Comparison of ENCODE assay signal across 1 cellular context in genomic region chr1:154324669-154325582, GRCh38.
A peak's percentile ranks its signal among the peaks of the same experiment; 100 is the strongest.
TF ChIP-seq lines count a peak whose summit lies in the region.

Gene ATP8B2, plus strand, starts transcription at chr1:154325525. Its CDS starts 2,617 bp downstream, at chr1:154328142.

TF ChIP-seq in HepG2, 621 proteins besides CTCF, POLR2A, EP300 and RAD21 (continued from another document):
- TF ChIP-seq FOXO1 (CRISPR knock-in tag; IDR thresholded peaks at IDR 0.05) (0 out of 2 replicates have a peak, but pooled peaks have one; percentile 34), ZNF770 (CRISPR knock-in tag; IDR thresholded peaks at IDR 0.05) (no peak), HOXA3 (CRISPR knock-in tag; IDR thresholded peaks at IDR 0.05) (peak; percentile 24; the same call in 1 of the 2 replicates), SIN3A (IDR thresholded peaks at IDR 0.05; ENCODE audit: borderline replicate concordance, low read depth, low read length) (0 out of 2 replicates have a peak, but pooled peaks have one; percentile 36), ZNF484 (CRISPR knock-in tag; IDR thresholded peaks at IDR 0.05; ENCODE audit: borderline replicate concordance, low read depth) (no peak), ZNF777 (CRISPR knock-in tag; IDR thresholded peaks at IDR 0.05) (peak; percentile 51; the same call in 1 of the 2 replicates), PRDM15 (CRISPR knock-in tag; IDR thresholded peaks at IDR 0.05) (no peak), KMT2A (CRISPR knock-in tag; IDR thresholded peaks at IDR 0.05) (no peak), IKZF1 (IDR thresholded peaks at IDR 0.05) (no peak), ZNF556 (CRISPR knock-in tag; IDR thresholded peaks at IDR 0.05; ENCODE audit: borderline replicate concordance) (no peak; the same call in 1 of the 2 replicates), CREB3 (CRISPR knock-in tag; IDR thresholded peaks at IDR 0.05) (no peak), CEBPB (IDR thresholded peaks at IDR 0.05; ENCODE audit: borderline replicate concordance, low read depth, low read length) (no peak), ZNF530 (CRISPR knock-in tag; IDR thresholded peaks at IDR 0.05; ENCODE audit: low read depth) (no peak), HNRNPH1 (optimal IDR thresholded peaks at IDR 0.05; ENCODE audit: low read depth, low read length) (no peak), ZSCAN21 (CRISPR knock-in tag; IDR thresholded peaks at IDR 0.05; ENCODE audit: borderline replicate concordance) (no peak), ZBTB1 (CRISPR knock-in tag; IDR thresholded peaks at IDR 0.05; ENCODE audit: borderline replicate concordance) (no peak), ZNF503 (CRISPR knock-in tag; IDR thresholded peaks at IDR 0.05) (no peak), DNMT1 (CRISPR knock-in tag; IDR thresholded peaks at IDR 0.05) (no peak), THRA (CRISPR knock-in tag; IDR thresholded peaks at IDR 0.05; ENCODE audit: borderline replicate concordance) (no peak), HOMEZ (CRISPR knock-in tag; IDR thresholded peaks at IDR 0.05; ENCODE audit: low read depth) (0 out of 2 replicates have a peak, but pooled peaks have one; percentile 33), ZNF546 (CRISPR knock-in tag; conservative IDR thresholded peaks at IDR 0.05) (no peak), NFE2L1 (CRISPR knock-in tag; IDR thresholded peaks at IDR 0.05; ENCODE audit: borderline replicate concordance) (no peak)
- TF ChIP-seq, protein P1, sequence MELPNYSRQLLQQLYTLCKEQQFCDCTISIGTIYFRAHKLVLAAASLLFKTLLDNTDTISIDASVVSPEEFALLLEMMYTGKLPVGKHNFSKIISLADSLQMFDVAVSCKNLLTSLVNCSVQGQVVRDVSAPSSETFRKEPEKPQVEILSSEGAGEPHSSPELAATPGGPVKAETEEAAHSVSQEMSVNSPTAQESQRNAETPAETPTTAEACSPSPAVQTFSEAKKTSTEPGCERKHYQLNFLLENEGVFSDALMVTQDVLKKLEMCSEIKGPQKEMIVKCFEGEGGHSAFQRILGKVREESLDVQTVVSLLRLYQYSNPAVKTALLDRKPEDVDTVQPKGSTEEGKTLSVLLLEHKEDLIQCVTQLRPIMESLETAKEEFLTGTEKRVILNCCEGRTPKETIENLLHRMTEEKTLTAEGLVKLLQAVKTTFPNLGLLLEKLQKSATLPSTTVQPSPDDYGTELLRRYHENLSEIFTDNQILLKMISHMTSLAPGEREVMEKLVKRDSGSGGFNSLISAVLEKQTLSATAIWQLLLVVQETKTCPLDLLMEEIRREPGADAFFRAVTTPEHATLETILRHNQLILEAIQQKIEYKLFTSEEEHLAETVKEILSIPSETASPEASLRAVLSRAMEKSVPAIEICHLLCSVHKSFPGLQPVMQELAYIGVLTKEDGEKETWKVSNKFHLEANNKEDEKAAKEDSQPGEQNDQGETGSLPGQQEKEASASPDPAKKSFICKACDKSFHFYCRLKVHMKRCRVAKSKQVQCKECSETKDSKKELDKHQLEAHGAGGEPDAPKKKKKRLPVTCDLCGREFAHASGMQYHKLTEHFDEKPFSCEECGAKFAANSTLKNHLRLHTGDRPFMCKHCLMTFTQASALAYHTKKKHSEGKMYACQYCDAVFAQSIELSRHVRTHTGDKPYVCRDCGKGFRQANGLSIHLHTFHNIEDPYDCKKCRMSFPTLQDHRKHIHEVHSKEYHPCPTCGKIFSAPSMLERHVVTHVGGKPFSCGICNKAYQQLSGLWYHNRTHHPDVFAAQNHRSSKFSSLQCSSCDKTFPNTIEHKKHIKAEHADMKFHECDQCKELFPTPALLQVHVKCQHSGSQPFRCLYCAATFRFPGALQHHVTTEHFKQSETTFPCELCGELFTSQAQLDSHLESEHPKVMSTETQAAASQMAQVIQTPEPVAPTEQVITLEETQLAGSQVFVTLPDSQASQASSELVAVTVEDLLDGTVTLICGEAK (IDR thresholded peaks at IDR 0.05) = no peak
- TF ChIP-seq, protein P1 (CRISPR knock-in tag; IDR thresholded peaks at IDR 0.05) = no peak
- TF ChIP-seq, protein P2, sequence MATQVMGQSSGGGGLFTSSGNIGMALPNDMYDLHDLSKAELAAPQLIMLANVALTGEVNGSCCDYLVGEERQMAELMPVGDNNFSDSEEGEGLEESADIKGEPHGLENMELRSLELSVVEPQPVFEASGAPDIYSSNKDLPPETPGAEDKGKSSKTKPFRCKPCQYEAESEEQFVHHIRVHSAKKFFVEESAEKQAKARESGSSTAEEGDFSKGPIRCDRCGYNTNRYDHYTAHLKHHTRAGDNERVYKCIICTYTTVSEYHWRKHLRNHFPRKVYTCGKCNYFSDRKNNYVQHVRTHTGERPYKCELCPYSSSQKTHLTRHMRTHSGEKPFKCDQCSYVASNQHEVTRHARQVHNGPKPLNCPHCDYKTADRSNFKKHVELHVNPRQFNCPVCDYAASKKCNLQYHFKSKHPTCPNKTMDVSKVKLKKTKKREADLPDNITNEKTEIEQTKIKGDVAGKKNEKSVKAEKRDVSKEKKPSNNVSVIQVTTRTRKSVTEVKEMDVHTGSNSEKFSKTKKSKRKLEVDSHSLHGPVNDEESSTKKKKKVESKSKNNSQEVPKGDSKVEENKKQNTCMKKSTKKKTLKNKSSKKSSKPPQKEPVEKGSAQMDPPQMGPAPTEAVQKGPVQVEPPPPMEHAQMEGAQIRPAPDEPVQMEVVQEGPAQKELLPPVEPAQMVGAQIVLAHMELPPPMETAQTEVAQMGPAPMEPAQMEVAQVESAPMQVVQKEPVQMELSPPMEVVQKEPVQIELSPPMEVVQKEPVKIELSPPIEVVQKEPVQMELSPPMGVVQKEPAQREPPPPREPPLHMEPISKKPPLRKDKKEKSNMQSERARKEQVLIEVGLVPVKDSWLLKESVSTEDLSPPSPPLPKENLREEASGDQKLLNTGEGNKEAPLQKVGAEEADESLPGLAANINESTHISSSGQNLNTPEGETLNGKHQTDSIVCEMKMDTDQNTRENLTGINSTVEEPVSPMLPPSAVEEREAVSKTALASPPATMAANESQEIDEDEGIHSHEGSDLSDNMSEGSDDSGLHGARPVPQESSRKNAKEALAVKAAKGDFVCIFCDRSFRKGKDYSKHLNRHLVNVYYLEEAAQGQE (IDR thresholded peaks at IDR 0.05; ENCODE audit: borderline replicate concordance in 1 of 2, low read depth in 1 of 2, low read length in 2 of 2) = no peak
- TF ChIP-seq, protein P3, sequence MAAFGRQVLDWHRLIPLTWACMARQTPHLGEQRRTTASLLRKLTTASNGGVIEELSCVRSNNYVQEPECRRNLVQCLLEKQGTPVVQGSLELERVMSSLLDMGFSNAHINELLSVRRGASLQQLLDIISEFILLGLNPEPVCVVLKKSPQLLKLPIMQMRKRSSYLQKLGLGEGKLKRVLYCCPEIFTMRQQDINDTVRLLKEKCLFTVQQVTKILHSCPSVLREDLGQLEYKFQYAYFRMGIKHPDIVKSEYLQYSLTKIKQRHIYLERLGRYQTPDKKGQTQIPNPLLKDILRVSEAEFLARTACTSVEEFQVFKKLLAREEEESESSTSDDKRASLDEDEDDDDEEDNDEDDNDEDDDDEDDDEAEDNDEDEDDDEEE (CRISPR knock-in tag; IDR thresholded peaks at IDR 0.05) = no peak
